Comparison of ENCODE assay signal across 8 cellular contexts in genomic region chr14:75427482-75428229, GRCh38. TPM values are rescaled to one million over a fixed set of nuclear protein-coding genes. Genes with fewer than 3 reads are reported as not detected.
DNase-seq lines count a peak whose midpoint lies in the region; FAIRE-seq and TF ChIP-seq lines count a peak whose summit lies in the region.

JDP2 (plus strand) TSS chr14:75428022; CDS start chr14:75437921, 9,899 bp downstream.

- no peaks in the 10 kb centered on the region for H3K9me3 ChIP-seq in ES-I3 (ENCODE audit: control insufficient read depth, insufficient read depth, low read length)

- peaks cover 16% of the 10 kb centered on the region for H3K4me1 Mint-ChIP-seq in activated CD4-positive, alpha-beta T cell treated with anti-CD3 and anti-CD28 coated beads, Interleukin-2, amount 10 ng/mL, durations not matched to agents 24 days and 14 days

- peaks cover 27% of the 10 kb centered on the region for H3K4me1 ChIP-seq in ES-I3 (ENCODE audit: insufficient read depth, low read length)

- intact Hi-C loops in activated CD4-positive, alpha-beta T cell treated with anti-CD3 and anti-CD28 coated beads, Interleukin-2, amount 10 ng/mL, durations not matched to agents 24 days and 14 days (cut with micrococcal nuclease), result loop anchor here (5.0 kb wide), 2 partner anchors 70 to 135 kb away; no protein-coding TSS in a partner anchor

- FAIRE-seq in H54 (lab: Jason Lieb, UNC), result no peak

- DNase-seq in H54 (ENCODE audit: insufficient read length, low spot score) (peak; percentile 50), NCI-H1694 (lab: John Stamatoyannopoulos, UW) (peak; percentile 65), dedifferentiated amniotic fluid mesenchymal stem cell (ENCODE audit: extremely low spot score) (peak; percentile 82), left kidney (ENCODE audit: low read depth, low spot score) (peak; percentile 93), GF-D8 (lab: John Stamatoyannopoulos, UW) (no peak)
- peak; percentile 82 for DNase-seq in activated CD4-positive, alpha-beta T cell treated with anti-CD3 and anti-CD28 coated beads, Interleukin-2, amount 10 ng/mL, durations not matched to agents 24 days and 14 days
- peak; percentile 59 for DNase-seq in stimulated activated CD4-positive, alpha-beta T cell treated with anti-CD3 and anti-CD28 coated beads, Interleukin-15, amount 100 ng/mL, for 24 hours

- peak; percentile 40; the same call in 1 of the 2 replicates for TF ChIP-seq POLR2A in H54 (IDR thresholded peaks at IDR 0.05; ENCODE audit: low read depth, low read length)

- peaks cover 4% of the 10 kb centered on the region for H3K36me3 ChIP-seq in ES-I3 (ENCODE audit: insufficient read depth, low read length)

- peaks cover 24% of the 10 kb centered on the region for H3K27me3 Mint-ChIP-seq in activated CD4-positive, alpha-beta T cell treated with anti-CD3 and anti-CD28 coated beads, Interleukin-2, amount 10 ng/mL, durations not matched to agents 24 days and 14 days

- peak within 1 kb of the TSS; percentile 76 for H3K4me3 Mint-ChIP-seq in activated CD4-positive, alpha-beta T cell treated with anti-CD3 and anti-CD28 coated beads, Interleukin-2, amount 10 ng/mL, durations not matched to agents 24 days and 14 days

- peak within 1 kb of the TSS; percentile 72 for H3K27ac Mint-ChIP-seq in activated CD4-positive, alpha-beta T cell treated with anti-CD3 and anti-CD28 coated beads, Interleukin-2, amount 10 ng/mL, durations not matched to agents 24 days and 14 days

- H3K9me3 Mint-ChIP-seq in activated CD4-positive, alpha-beta T cell treated with anti-CD3 and anti-CD28 coated beads, Interleukin-2, amount 10 ng/mL, durations not matched to agents 24 days and 14 days, result peaks cover 12% of the 10 kb centered on the region

- H3K9ac ChIP-seq in ES-I3 (ENCODE audit: low read depth, low read length), result peak within 1 kb of the TSS; percentile 77

- H3K36me3 Mint-ChIP-seq in activated CD4-positive, alpha-beta T cell treated with anti-CD3 and anti-CD28 coated beads, Interleukin-2, amount 10 ng/mL, durations not matched to agents 24 days and 14 days (ENCODE audit: low read depth), result peaks cover 3% of the 10 kb centered on the region

RNA-seq across cellular contexts. Expression of gene JDP2, which starts in this region (rescaled TPM):
- total RNA-seq in activated CD4-positive, alpha-beta T cell treated with anti-CD3 and anti-CD28 coated beads, Interleukin-2, amount 10 ng/mL, durations not matched to agents 24 days and 14 days, result 1.1 and 1.4 TPM in 2 replicates
